Comparison of ENCODE assay signal across 14 cellular contexts in genomic region chr9:114371343-114371985, GRCh38. TPM values are rescaled to one million over a fixed set of nuclear protein-coding genes. Genes with fewer than 3 reads are reported as not detected.
DNase-seq lines count a peak whose midpoint lies in the region; ATAC-seq and TF ChIP-seq lines count a peak whose summit lies in the region.
"Had no signal": no experiment of that assay in that cellular context is flagged by ENCODE, and none has a peak within 500 bp of the region (broad histone marks: within the 10 kb centered on the region; RNA-seq: fewer than 3 reads in every experiment).

No MANE protein-coding gene starts in this region.

- intact Hi-C loops in activated CD4-positive, alpha-beta T cell treated with anti-CD3 and anti-CD28 coated beads, Interleukin-2, amount 10 ng/mL, durations not matched to agents 24 days and 14 days (cut with micrococcal nuclease): no loop called here

- no peaks in the 10 kb centered on the region for H3K9me3 Mint-ChIP-seq in activated CD4-positive, alpha-beta T cell treated with anti-CD3 and anti-CD28 coated beads, Interleukin-2, amount 10 ng/mL, durations not matched to agents 24 days and 14 days
- H3K9me3 Mint-ChIP-seq in T-cell (no peaks in the 10 kb centered on the region), endothelial cell (ENCODE audit: unreplicated experiment) (no peaks in the 10 kb centered on the region)
- peaks cover 2 to 5% of the 10 kb centered on the region in 2 donors for H3K9me3 Mint-ChIP-seq in stimulated activated naive B cell treated with anti-CD40 and anti-IgM and Interleukin-4, amounts not matched to agents 10 μg/mL and 1 μg/mL and 100 μg/mL, for 72 hours
- H3K9me3 Mint-ChIP-seq: nephron had no signal

- peaks cover 76% of the 10 kb centered on the region for H3K4me1 Mint-ChIP-seq in activated CD4-positive, alpha-beta T cell treated with anti-CD3 and anti-CD28 coated beads, Interleukin-2, amount 10 ng/mL, durations not matched to agents 24 days and 14 days
- H3K4me1 Mint-ChIP-seq in T-cell (peaks cover 88 to 93% (median 92%) of the 10 kb centered on the region in 3 donors), endothelial cell (ENCODE audit: unreplicated experiment) (peaks cover 62% of the 10 kb centered on the region)
- H3K4me1 Mint-ChIP-seq in stimulated activated naive B cell treated with anti-CD40 and anti-IgM and Interleukin-4, amounts not matched to agents 10 μg/mL and 1 μg/mL and 100 μg/mL, for 72 hours: peaks cover 72 to 94% of the 10 kb centered on the region in 2 donors
- H3K4me1 Mint-ChIP-seq: nephron had no signal

- no peak for TF ChIP-seq CTCF in endothelial cell (IDR thresholded peaks at IDR 0.05; ENCODE audit: unreplicated experiment)

- peaks cover 75% of the 10 kb centered on the region for H3K36me3 Mint-ChIP-seq in activated CD4-positive, alpha-beta T cell treated with anti-CD3 and anti-CD28 coated beads, Interleukin-2, amount 10 ng/mL, durations not matched to agents 24 days and 14 days (ENCODE audit: low read depth)
- H3K36me3 Mint-ChIP-seq in T-cell (peaks cover 54% of the 10 kb centered on the region), endothelial cell (ENCODE audit: low read depth, unreplicated experiment) (peaks cover 25% of the 10 kb centered on the region)
- peaks cover 72 to 84% of the 10 kb centered on the region in 2 donors for H3K36me3 Mint-ChIP-seq in stimulated activated naive B cell treated with anti-CD40 and anti-IgM and Interleukin-4, amounts not matched to agents 10 μg/mL and 1 μg/mL and 100 μg/mL, for 72 hours

- ATAC-seq in T-cell (replicated peaks in 1 of 4): no peak
- no peak for ATAC-seq in stimulated activated naive B cell treated with anti-CD40 and anti-IgM and Interleukin-4, amounts not matched to agents 10 μg/mL and 1 μg/mL and 100 μg/mL, for 72 hours (replicated peaks)
- ATAC-seq in GM18502 (IDR thresholded peaks at IDR 0.05; ENCODE audit: poor library complexity, unreplicated experiment): no peak

- peak overlapping the region; percentile 83 for H3K4me3 Mint-ChIP-seq in activated CD4-positive, alpha-beta T cell treated with anti-CD3 and anti-CD28 coated beads, Interleukin-2, amount 10 ng/mL, durations not matched to agents 24 days and 14 days
- H3K4me3 Mint-ChIP-seq in T-cell (peak overlapping the region; percentile 74 to 79 (median 75)), endothelial cell (ENCODE audit: unreplicated experiment) (no peak overlapping the region)
- H3K4me3 Mint-ChIP-seq in stimulated activated naive B cell treated with anti-CD40 and anti-IgM and Interleukin-4, amounts not matched to agents 10 μg/mL and 1 μg/mL and 100 μg/mL, for 72 hours: peak overlapping the region; percentile 66 to 73
- H3K4me3 Mint-ChIP-seq: nephron had no signal

- no peaks in the 10 kb centered on the region for H3K27me3 Mint-ChIP-seq in activated CD4-positive, alpha-beta T cell treated with anti-CD3 and anti-CD28 coated beads, Interleukin-2, amount 10 ng/mL, durations not matched to agents 24 days and 14 days
- H3K27me3 Mint-ChIP-seq in T-cell: no peaks in the 10 kb centered on the region
- H3K27me3 Mint-ChIP-seq in endothelial cell (ENCODE audit: unreplicated experiment): peaks cover 7% of the 10 kb centered on the region
- no peaks in the 10 kb centered on the region for H3K27me3 Mint-ChIP-seq in stimulated activated naive B cell treated with anti-CD40 and anti-IgM and Interleukin-4, amounts not matched to agents 10 μg/mL and 1 μg/mL and 100 μg/mL, for 72 hours

- CTCF ChIA-PET in T-cell (lab: Charles Lee): interaction anchor here in 1 of 2 donors (1.3 to 3.1 kb wide), 2 partner anchors 14 to 15 kb away, joined by 3 to 40 read pairs; partner anchors contain the start of gene AKNA

- DNase-seq in activated CD4-positive, alpha-beta T cell treated with anti-CD3 and anti-CD28 coated beads, Interleukin-2, amount 10 ng/mL, durations not matched to agents 24 days and 14 days: no peak
- DNase-seq in activated CD4-positive, alpha-beta T cell treated with anti-CD3 and anti-CD28 coated beads for 4 hours: no peak
- DNase-seq in T-cell (no peak), endothelial cell (ENCODE audit: low spot score) (no peak), Ammon's horn (ENCODE audit: low spot score) (no peak), NCI-H774 (lab: John Stamatoyannopoulos, UW) (no peak)
- DNase-seq in stimulated activated naive B cell treated with anti-CD40 and anti-IgM and Interleukin-4, amounts not matched to agents 10 μg/mL and 1 μg/mL and 100 μg/mL, for 72 hours: no peak
- DNase-seq: activated CD8-positive, alpha-beta memory T cell treated with anti-CD3 and anti-CD28 coated beads, Interleukin-2, amount 50 U/mL, for 48 hours; NCI-H345; SIG-M5; tibial artery had no signal

- peak overlapping the region; percentile 96 for H3K27ac Mint-ChIP-seq in activated CD4-positive, alpha-beta T cell treated with anti-CD3 and anti-CD28 coated beads, Interleukin-2, amount 10 ng/mL, durations not matched to agents 24 days and 14 days
- H3K27ac Mint-ChIP-seq in T-cell (peak overlapping the region; percentile 86 to 96), endothelial cell (ENCODE audit: unreplicated experiment) (peak overlapping the region; percentile 85)
- H3K27ac Mint-ChIP-seq in stimulated activated naive B cell treated with anti-CD40 and anti-IgM and Interleukin-4, amounts not matched to agents 10 μg/mL and 1 μg/mL and 100 μg/mL, for 72 hours: peak overlapping the region; percentile 97
- H3K27ac Mint-ChIP-seq: nephron had no signal

- POLR2A ChIA-PET in T-cell (lab: Charles Lee): interaction anchor here (0.6 to 3.9 kb wide), 5 partner anchors 13 to 22 kb away, joined by 3 to 34 read pairs (median 7); partner anchors contain the start of gene AKNA (in 1 of the 2)

RNA-seq across cellular contexts. Expression of gene AKNA, which starts 16.3 kb away (rescaled TPM):
- 149 and 150 TPM in 2 replicates for total RNA-seq in activated CD4-positive, alpha-beta T cell treated with anti-CD3 and anti-CD28 coated beads, Interleukin-2, amount 10 ng/mL, durations not matched to agents 24 days and 14 days
- 100 to 1,000 TPM; 382 to 462 (median 415) TPM for total RNA-seq in T-cell
- total RNA-seq in endothelial cell (ENCODE audit: unreplicated experiment): 79.1 TPM

RNA-seq across cellular contexts. Expression of gene ORM2, which starts 41.8 kb away (rescaled TPM):
- not detected in 2 replicates for total RNA-seq in activated CD4-positive, alpha-beta T cell treated with anti-CD3 and anti-CD28 coated beads, Interleukin-2, amount 10 ng/mL, durations not matched to agents 24 days and 14 days
- total RNA-seq in T-cell (1 to 10 TPM in 3 of 5 donors, not detected in 2; 1.4 to 2.2 (median 1.8) TPM), endothelial cell (ENCODE audit: unreplicated experiment) (not detected)
- total RNA-seq: HT1080 had no signal

RNA-seq across cellular contexts. Expression of gene ORM1, which starts 48.6 kb away (rescaled TPM):
- not detected in 2 replicates for total RNA-seq in activated CD4-positive, alpha-beta T cell treated with anti-CD3 and anti-CD28 coated beads, Interleukin-2, amount 10 ng/mL, durations not matched to agents 24 days and 14 days
- 1 to 10 TPM in 3 of 5 donors, not detected in 2; 4.2 to 8.3 (median 6.2) TPM for total RNA-seq in T-cell
- total RNA-seq in endothelial cell (ENCODE audit: unreplicated experiment): not detected
- total RNA-seq: HT1080 had no signal
